Comparison of ENCODE assay signal across 12 cellular contexts in the genomic region with DNA sequence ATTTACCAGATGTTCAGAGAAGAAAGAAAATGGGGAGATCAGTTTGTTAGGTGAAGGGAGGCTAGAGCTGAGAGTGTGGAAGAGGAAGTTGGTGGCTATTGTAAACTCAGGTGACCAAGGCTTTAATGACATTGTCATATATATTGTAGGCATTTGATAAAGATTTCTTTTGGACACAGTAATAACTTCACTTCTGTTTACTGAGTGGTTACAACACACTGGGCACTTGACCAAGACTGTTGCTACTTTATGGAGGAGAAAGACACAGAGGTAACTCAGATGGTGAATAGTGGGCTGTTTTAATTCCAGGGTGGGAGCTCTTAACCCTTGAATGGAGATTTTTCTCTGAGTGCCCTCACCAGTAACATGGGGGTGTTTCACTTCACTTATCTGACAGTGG. TPM values are rescaled to one million over a fixed set of nuclear protein-coding genes. Genes with fewer than 3 reads are reported as not detected.
DNase-seq lines count a peak whose midpoint lies in the region; ATAC-seq and TF ChIP-seq lines count a peak whose summit lies in the region.
"Had no signal": no experiment of that assay in that cellular context is flagged by ENCODE, and none has a peak within 500 bp of the region (broad histone marks: within the 10 kb centered on the region; RNA-seq: fewer than 3 reads in every experiment).

No MANE protein-coding gene starts in this region.

- intact Hi-C loops in esophagus squamous epithelium (cut with DNase I), result no loop called here

- peaks cover 51% of the 10 kb centered on the region for H3K36me3 ChIP-seq in ACC112 (ENCODE audit: insufficient read depth, low read length)
- H3K36me3 ChIP-seq in osteoblast (ENCODE audit: insufficient read depth, low read length), result peaks cover 42% of the 10 kb centered on the region
- H3K36me3 ChIP-seq in esophagus squamous epithelium, result peaks cover 0 to 47% (median 11%) of the 10 kb centered on the region in 3 donors
- H3K36me3 ChIP-seq in WERI-Rb-1, result peaks cover 47% of the 10 kb centered on the region

- TF ChIP-seq CTCF in osteoblast (IDR thresholded peaks at IDR 0.05; ENCODE audit: extremely low read depth, low read depth, low read length), result no peak
- TF ChIP-seq CTCF in esophagus squamous epithelium (IDR thresholded peaks at IDR 0.05), result no peak
- TF ChIP-seq CTCF in WERI-Rb-1 (IDR thresholded peaks at IDR 0.05; ENCODE audit: low read depth, low read length), result no peak

- ATAC-seq in HG03095 (IDR thresholded peaks at IDR 0.05; ENCODE audit: unreplicated experiment), result no peak
- ATAC-seq in HG02798 (IDR thresholded peaks at IDR 0.05; ENCODE audit: poor library complexity, unreplicated experiment), result no peak

- H3K79me2 ChIP-seq in ACC112 (ENCODE audit: control insufficient read depth, insufficient read depth, low read length, unreplicated experiment) (peaks cover 60% of the 10 kb centered on the region), osteoblast (ENCODE audit: insufficient read depth, low read length) (peaks cover 75% of the 10 kb centered on the region)

- H3K9me3 ChIP-seq in osteoblast (ENCODE audit: low read depth, low read length) (no peaks in the 10 kb centered on the region), esophagus squamous epithelium (no peaks in the 10 kb centered on the region), WERI-Rb-1 (ENCODE audit: severe bottlenecking) (no peaks in the 10 kb centered on the region)
- H3K9me3 ChIP-seq: HAP-1 had no signal

- H4K20me1 ChIP-seq in osteoblast (ENCODE audit: insufficient read depth, low read length), result peaks cover 56% of the 10 kb centered on the region

- DNase-seq in OCI-M1 (lab: John Stamatoyannopoulos, UW) (peak; percentile 51), fibroblast of gingiva (ENCODE audit: low read depth) (peak; percentile 52), osteoblast (ENCODE audit: insufficient read length, low spot score, missing footprints) (no peak), esophagus squamous epithelium (lab: John Stamatoyannopoulos, UW) (no peak), WERI-Rb-1 (no peak)
- DNase-seq: hypothalamus, NCI-H1105, RPMI8226 had no signal

- H3K4me1 ChIP-seq in ACC112 (ENCODE audit: control insufficient read depth, insufficient read depth, low read length, unreplicated experiment) (peaks cover 38% of the 10 kb centered on the region), osteoblast (ENCODE audit: insufficient read depth, low read length) (peaks cover 18% of the 10 kb centered on the region), esophagus squamous epithelium (peaks cover 4 to 31% (median 5%) of the 10 kb centered on the region in 3 donors)
- H3K4me1 ChIP-seq: HAP-1 had no signal

- H3K27me3 ChIP-seq in ACC112 (ENCODE audit: insufficient read depth, low read length), result no peaks in the 10 kb centered on the region
- no peaks in the 10 kb centered on the region for H3K27me3 ChIP-seq in osteoblast (ENCODE audit: insufficient read depth, low read length)
- no peaks in the 10 kb centered on the region for H3K27me3 ChIP-seq in esophagus squamous epithelium
- no peaks in the 10 kb centered on the region for H3K27me3 ChIP-seq in WERI-Rb-1 (ENCODE audit: insufficient read depth, low read depth, severe bottlenecking)

- H2AFZ ChIP-seq in ACC112 (ENCODE audit: low read length, unreplicated experiment) (no peak overlapping the region), osteoblast (ENCODE audit: low read length) (no peak overlapping the region)

- H3K4me3 ChIP-seq in ACC112 (ENCODE audit: low read depth, low read length) (no peak overlapping the region; the same call in 1 of the 2 replicates), osteoblast (ENCODE audit: insufficient read depth, low read length) (no peak overlapping the region), esophagus squamous epithelium (no peak overlapping the region), WERI-Rb-1 (ENCODE audit: low read depth, low read length) (no peak overlapping the region)
- H3K4me3 ChIP-seq: HAP-1 had no signal

- no peak for TF ChIP-seq POLR2A in esophagus squamous epithelium (IDR thresholded peaks at IDR 0.05)

- H3K4me2 ChIP-seq in osteoblast (ENCODE audit: insufficient read depth, low read length), result peak overlapping the region; percentile 1

- peak overlapping the region; percentile 80 for H3K27ac ChIP-seq in ACC112 (ENCODE audit: low read depth, low read length)
- peak overlapping the region; percentile 48 for H3K27ac ChIP-seq in osteoblast (ENCODE audit: low read depth, low read length)
- H3K27ac ChIP-seq in esophagus squamous epithelium, result peak overlapping the region in 1 of 4 donors; percentile 57
- no peak overlapping the region for H3K27ac ChIP-seq in WERI-Rb-1

RNA-seq across cellular contexts. Expression of gene TNRC6A, which starts 46.0 kb away (rescaled TPM):
- total RNA-seq in osteoblast, result 38.0 and 40.7 TPM in 2 replicates
- 10 to 100 TPM; 12.3 to 34.0 (median 18.5) TPM for total RNA-seq in esophagus squamous epithelium

Comparison
In these comparisons a context has a peak if more than half of its experiments do, and no peak if none do; other contexts are left out.
1. DNase-seq: peak in OCI-M1 (single experiment) and fibroblast of gingiva (single experiment); none in osteoblast (single experiment), esophagus squamous epithelium (single experiment) and WERI-Rb-1 (single experiment).